17 cellular contexts compared by ENCODE assay signal in the genomic region with DNA sequence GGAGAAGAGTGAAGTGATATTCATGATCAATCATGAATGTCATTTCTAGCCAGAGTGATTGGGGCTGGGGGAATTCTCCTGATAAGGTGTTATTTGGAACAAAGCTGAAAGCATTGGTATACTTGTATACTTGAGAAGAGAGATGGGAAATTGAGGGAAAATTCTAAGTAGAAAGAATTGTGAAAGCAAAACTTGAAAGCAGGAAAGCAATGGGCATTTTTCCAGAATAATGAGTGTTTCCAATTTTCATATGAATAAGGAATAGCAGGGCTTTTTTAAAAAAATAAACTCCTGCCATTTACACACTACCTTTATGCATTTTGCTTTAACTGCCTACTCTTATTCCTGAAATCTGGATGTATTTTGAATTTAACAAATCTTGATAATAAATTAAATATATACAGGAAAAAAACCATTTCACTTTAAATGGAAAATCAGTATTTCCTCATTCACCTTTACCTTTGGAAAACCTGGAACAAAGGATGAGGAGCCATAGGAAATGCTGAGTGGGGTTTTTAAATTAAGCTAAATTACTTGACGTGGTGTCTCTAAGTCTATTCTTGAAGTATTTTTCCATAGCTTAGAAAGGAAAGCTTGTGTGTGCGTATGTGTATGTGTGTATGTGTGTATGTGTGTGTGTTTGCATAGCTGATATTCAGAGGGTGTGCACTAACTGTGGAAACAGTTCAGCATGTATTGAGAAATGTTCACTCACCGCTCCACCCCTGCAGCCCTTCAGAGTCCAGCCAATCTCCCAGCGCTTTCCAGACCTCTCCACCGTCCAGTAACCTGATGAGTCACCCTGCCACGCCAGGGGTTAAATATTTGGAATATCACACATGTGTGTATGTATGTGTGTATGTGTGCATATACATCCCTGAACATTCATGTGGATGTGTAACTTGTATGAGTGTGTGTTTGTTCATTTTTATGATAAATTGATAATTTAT.
A peak's percentile ranks its signal among the peaks of the same experiment; 100 is the strongest.
DNase-seq lines count a peak whose midpoint lies in the region; ATAC-seq and TF ChIP-seq lines count a peak whose summit lies in the region.
"Had no signal": no experiment of that assay in that cellular context is flagged by ENCODE, and none has a peak within 500 bp of the region (broad histone marks: within the 10 kb centered on the region; RNA-seq: fewer than 3 reads in every experiment).

No MANE protein-coding gene starts in this region.

- DNase-seq in HK-2 (ENCODE audit: unreplicated experiment): peak; percentile 47
- peak; percentile 66 for DNase-seq in RWPE2 (ENCODE audit: low spot score)
- DNase-seq in fibroblast of pulmonary artery (ENCODE audit: low read depth): peak; percentile 16
- DNase-seq in skeletal muscle cell (ENCODE audit: low read depth): peak; percentile 69
- DNase-seq in ascending aorta (ENCODE audit: low spot score in 2 of 2): no peak
- DNase-seq in NK-92 treated with Interleukin-12 subunit alpha and Interleukin-12 subunit beta, amount 100 ng/mL, for 24 hours (lab: John Stamatoyannopoulos, UW): no peak
- DNase-seq in NCI-H82 (lab: John Stamatoyannopoulos, UW): no peak
- DNase-seq: central memory CD4-positive, alpha-beta T cell; hypothalamus; left cardiac atrium; MM.1S; NCI-H187 treated with DMSO at 0.1 percent for 48 hours; NCI-H446 treated with DMSO at 0.1 percent for 48 hours had no signal

- H3K4me3 ChIP-seq in RWPE2 (ENCODE audit: severe bottlenecking) (no peak overlapping the region), fibroblast of pulmonary artery (replicated peaks; ENCODE audit: low read depth, low read length) (no peak overlapping the region), skeletal muscle cell (ENCODE audit: low read depth, low read length) (no peak overlapping the region), ascending aorta (no peak overlapping the region)
- H3K4me3 ChIP-seq: BLaER1, esophagus muscularis mucosa, SJSA1, suprapubic skin had no signal

- peaks cover 14% of the 10 kb centered on the region for H3K4me1 ChIP-seq in RWPE2 (ENCODE audit: insufficient read depth, poor library complexity, severe bottlenecking)
- no peaks in the 10 kb centered on the region for H3K4me1 ChIP-seq in ascending aorta
- H3K4me1 ChIP-seq: BLaER1, esophagus muscularis mucosa, SJSA1, suprapubic skin had no signal

- H3K27ac ChIP-seq in RWPE2 (ENCODE audit: poor library complexity, severe bottlenecking): no peak overlapping the region
- H3K27ac ChIP-seq in ascending aorta: no peak overlapping the region
- H3K27ac ChIP-seq: BLaER1, esophagus muscularis mucosa, SJSA1, suprapubic skin had no signal

- H3K36me3 ChIP-seq in RWPE2 (ENCODE audit: low read depth): no peaks in the 10 kb centered on the region
- no peaks in the 10 kb centered on the region for H3K36me3 ChIP-seq in ascending aorta
- H3K36me3 ChIP-seq: BLaER1, esophagus muscularis mucosa, SJSA1, suprapubic skin had no signal

- H3K27me3 ChIP-seq in RWPE2 (ENCODE audit: insufficient read depth, poor library complexity, severe bottlenecking): no peaks in the 10 kb centered on the region
- no peaks in the 10 kb centered on the region for H3K27me3 ChIP-seq in ascending aorta
- H3K27me3 ChIP-seq: BLaER1, esophagus muscularis mucosa, SJSA1, suprapubic skin had no signal

- intact Hi-C loops in ascending aorta (cut with DNase I): no loop called here

- peak; percentile 88 for ATAC-seq in RWPE2 (ENCODE audit: low read depth)
- ATAC-seq: left cardiac atrium had no signal

- TF ChIP-seq CTCF in RWPE2 (IDR thresholded peaks at IDR 0.05; ENCODE audit: poor library complexity, severe bottlenecking) (no peak), fibroblast of pulmonary artery (IDR thresholded peaks at IDR 0.05; ENCODE audit: low read length, missing control alignments) (no peak), ascending aorta (IDR thresholded peaks at IDR 0.05) (no peak)

- no peaks in the 10 kb centered on the region for H3K9me3 ChIP-seq in RWPE2 (ENCODE audit: severe bottlenecking)
- H3K9me3 ChIP-seq in ascending aorta: no peaks in the 10 kb centered on the region
- H3K9me3 ChIP-seq: BLaER1, esophagus muscularis mucosa, SJSA1, suprapubic skin had no signal

Comparison
In these comparisons a context has a peak if more than half of its experiments do, and no peak if none do; other contexts are left out.
1. DNase-seq: peak in HK-2 (single experiment), RWPE2 (single experiment), fibroblast of pulmonary artery (single experiment) and skeletal muscle cell (single experiment); none in ascending aorta (0 of 2), NK-92 treated with Interleukin-12 subunit alpha and Interleukin-12 subunit beta, amount 100 ng/mL, for 24 hours (single experiment) and NCI-H82 (single experiment).